ENCODE assay signal across 2 cellular contexts in genomic region chr21:36692844-36693143, GRCh38.
A peak's percentile ranks its signal among the peaks of the same experiment; 100 is the strongest.
TF ChIP-seq lines count a peak whose summit lies in the region.

No MANE protein-coding gene starts in this region.

TF ChIP-seq in IMR-90, 13 proteins besides CTCF, POLR2A, EP300 and RAD21:
- TF ChIP-seq BHLHE40 (IDR thresholded peaks at IDR 0.05; ENCODE audit: low read depth, low read length), result no peak
- TF ChIP-seq FOS (IDR thresholded peaks at IDR 0.05; ENCODE audit: low read depth, low read length), result no peak
- no peak for TF ChIP-seq MAZ (IDR thresholded peaks at IDR 0.05; ENCODE audit: borderline replicate concordance, low read depth, low read length)
- no peak for TF ChIP-seq ELK1 (IDR thresholded peaks at IDR 0.05; ENCODE audit: borderline replicate concordance, low read depth, low read length)
- TF ChIP-seq RFX5 (IDR thresholded peaks at IDR 0.05; ENCODE audit: low read depth, low read length), result no peak
- TF ChIP-seq RCOR1 (IDR thresholded peaks at IDR 0.05; ENCODE audit: insufficient replicate concordance, low read length), result no peak
- no peak for TF ChIP-seq NFE2L2 (IDR thresholded peaks at IDR 0.05; ENCODE audit: low read depth, low read length)
- TF ChIP-seq SMC3 (IDR thresholded peaks at IDR 0.05; ENCODE audit: low read depth, low read length), result no peak
- TF ChIP-seq CEBPB (IDR thresholded peaks at IDR 0.05; ENCODE audit: low read depth, low read length), result no peak
- TF ChIP-seq MAFK (IDR thresholded peaks at IDR 0.05; ENCODE audit: low read depth, low read length), result no peak
- TF ChIP-seq MXI1 (IDR thresholded peaks at IDR 0.05; ENCODE audit: borderline replicate concordance, low read depth, low read length), result no peak

TF ChIP-seq in H1, 55 proteins besides CTCF, POLR2A, EP300 and RAD21:
- no peak for TF ChIP-seq TBP (IDR thresholded peaks at IDR 0.05; ENCODE audit: low read depth, low read length)
- no peak for TF ChIP-seq E2F6 (IDR thresholded peaks at IDR 0.05)
- no peak for TF ChIP-seq TAF1 (IDR thresholded peaks at IDR 0.05; ENCODE audit: low read depth, low read length)
- TF ChIP-seq RNF2 (IDR thresholded peaks at IDR 0.05; ENCODE audit: borderline replicate concordance, low read depth, low read length, missing control alignments, poor library complexity, severe bottlenecking), result peak; percentile 7
- TF ChIP-seq CTBP2 (IDR thresholded peaks at IDR 0.05; ENCODE audit: borderline replicate concordance, insufficient read depth, insufficient read length, low read length), result peak; percentile 59
- TF ChIP-seq SUZ12 (IDR thresholded peaks at IDR 0.05; ENCODE audit: low read length), result peak; percentile 10; the same call in 1 of the 2 replicates
